In the genomic region with DNA sequence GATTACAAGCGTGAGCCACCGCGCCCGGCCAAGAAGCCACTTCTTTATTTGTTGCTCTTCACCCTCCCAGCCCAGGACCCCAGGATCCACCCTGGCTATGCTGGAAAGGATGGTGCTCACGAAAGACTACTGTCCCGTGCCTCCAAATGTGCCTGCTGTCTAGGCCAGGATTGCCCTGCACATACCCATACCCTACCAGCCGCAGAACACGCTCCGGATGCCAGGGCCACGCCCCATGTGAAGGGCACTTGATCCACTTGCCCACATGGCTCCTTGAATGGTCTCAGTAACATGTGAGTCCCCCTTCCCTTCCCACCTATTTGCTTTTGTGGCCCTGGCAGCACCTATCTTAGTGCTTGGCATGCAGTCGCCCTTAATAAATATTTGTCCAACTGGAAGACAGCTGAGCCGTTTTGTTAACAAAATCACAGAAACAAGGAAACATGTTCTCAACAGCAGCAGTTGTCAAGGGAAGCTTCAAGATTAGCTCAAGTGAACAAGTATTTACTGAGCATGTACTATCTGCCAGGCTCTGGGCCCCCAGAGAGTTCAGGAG, we compare ENCODE assay signal across 21 cellular contexts. TPM values are rescaled to one million over a fixed set of nuclear protein-coding genes. Genes with fewer than 3 reads are reported as not detected.
"Had no signal": no experiment of that assay in that cellular context is flagged by ENCODE, and none has a peak within 500 bp of the region (broad histone marks: within the 10 kb centered on the region; RNA-seq: fewer than 3 reads in every experiment).

No MANE protein-coding gene starts in this region.

- H3K36me3 ChIP-seq: cardiac muscle cell, colonic mucosa, heart right ventricle, neural progenitor cell, ovary, thyroid gland, vagina had no signal

- H3K9me3 ChIP-seq: colonic mucosa, heart right ventricle, ovary, thyroid gland, vagina had no signal

- H3K4me2 ChIP-seq: neural progenitor cell had no signal

- DNase-seq: activated gamma-delta T cell; activated naive CD8-positive, alpha-beta T cell treated with anti-CD3 and anti-CD28 coated beads, Interleukin-2, amount 10 ng/mL, durations not matched to agents 7 days and 5 days; aorta; colonic mucosa; heart right ventricle; islet precursor cell; ovary; retina; T-helper 17 cell; thyroid gland had no signal

- H3K4me3 ChIP-seq: cardiac muscle cell, colonic mucosa, heart right ventricle, neural progenitor cell, ovary, thyroid gland, vagina had no signal

- H3K4me1 ChIP-seq: colonic mucosa, neural progenitor cell, thyroid gland, vagina had no signal

- H3K27me3 ChIP-seq: cardiac muscle cell, colonic mucosa, ovary, thyroid gland, vagina had no signal

- H3K27ac ChIP-seq: cardiac muscle cell, colonic mucosa, heart right ventricle, neural progenitor cell, ovary, thyroid gland, vagina had no signal

- H3K9ac ChIP-seq: neural progenitor cell had no signal

RNA-seq across cellular contexts. Expression of gene UBXN10, which starts 13.8 kb away (rescaled TPM):
- total RNA-seq: endothelial cell of umbilical vein had no signal

RNA-seq across cellular contexts. Expression of gene PLA2G2C, which starts 14.2 kb away (rescaled TPM):
- total RNA-seq: activated B cell treated with CpG ODN at 0.5 μM for 24 hours; activated naive CD8-positive, alpha-beta T cell treated with anti-CD3 and anti-CD28 coated beads, Interleukin-2, amount 10 ng/mL, durations not matched to agents 7 days and 5 days; cardiac muscle cell; endothelial cell of umbilical vein; fibroblast of lung; frontal cortex; heart right ventricle; liver; ovary; skeletal muscle tissue; thyroid gland; vagina had no signal

RNA-seq across cellular contexts. Expression of gene PLA2G2F, which starts 33.0 kb away (rescaled TPM):
- total RNA-seq: activated B cell treated with CpG ODN at 0.5 μM for 24 hours; activated CD4-positive, alpha-beta T cell treated with anti-CD3 and anti-CD28 coated beads, Interleukin-2, amount 10 ng/mL, durations not matched to agents 24 days and 14 days; activated naive CD8-positive, alpha-beta T cell treated with anti-CD3 and anti-CD28 coated beads, Interleukin-2, amount 10 ng/mL, durations not matched to agents 7 days and 5 days; aorta; cardiac muscle cell; colonic mucosa; endothelial cell of umbilical vein; fibroblast of lung; frontal cortex; heart right ventricle; mesothelial cell of epicardium; skeletal muscle tissue; T-helper 17 cell; thyroid gland; vagina had no signal

RNA-seq across cellular contexts. Expression of gene PLA2G2D, which starts 52.8 kb away (rescaled TPM):
- total RNA-seq: activated CD4-positive, alpha-beta T cell treated with anti-CD3 and anti-CD28 coated beads, Interleukin-2, amount 10 ng/mL, durations not matched to agents 24 days and 14 days; activated naive CD8-positive, alpha-beta T cell treated with anti-CD3 and anti-CD28 coated beads, Interleukin-2, amount 10 ng/mL, durations not matched to agents 7 days and 5 days; cardiac muscle cell; endothelial cell of umbilical vein; fibroblast of lung; frontal cortex; mesothelial cell of epicardium; skeletal muscle tissue; T-helper 17 cell; thyroid gland; vagina had no signal
